In genomic region chr1:245108909-245109308, GRCh38 we compare ENCODE assay signal across 20 cellular contexts. TPM values are rescaled to one million over a fixed set of nuclear protein-coding genes. Genes with fewer than 3 reads are reported as not detected.
"Had no signal": no experiment of that assay in that cellular context is flagged by ENCODE, and none has a peak within 500 bp of the region (broad histone marks: within the 10 kb centered on the region; RNA-seq: fewer than 3 reads in every experiment).

No MANE protein-coding gene starts in this region.

- H3K4me1 ChIP-seq: ascending aorta, breast epithelium, esophagus muscularis mucosa, left lung, pancreas had no signal

- H3K4me1 Mint-ChIP-seq: activated CD8-positive, alpha-beta memory T cell treated with anti-CD3 and anti-CD28 coated beads, Interleukin-2, amount 10 ng/mL, durations not matched to agents 7 days and 5 days; activated naive CD4-positive, alpha-beta T cell treated with anti-CD3 and anti-CD28 coated beads, Interleukin-2, amount 10 ng/mL, durations not matched to agents 7 days and 5 days; stimulated activated naive B cell treated with anti-CD40 and anti-IgM and Interleukin-4, amounts not matched to agents 10 μg/mL and 1 μg/mL and 100 μg/mL, for 72 hours had no signal

- ATAC-seq: activated CD8-positive, alpha-beta memory T cell treated with anti-CD3 and anti-CD28 coated beads, Interleukin-2, amount 10 ng/mL, durations not matched to agents 7 days and 5 days; left lung; pancreas; stimulated activated naive B cell treated with anti-CD40 and anti-IgM and Interleukin-4, amounts not matched to agents 10 μg/mL and 1 μg/mL and 100 μg/mL, for 72 hours had no signal

- H3K27ac Mint-ChIP-seq: activated CD4-positive, alpha-beta memory T cell treated with anti-CD3 and anti-CD28 coated beads for 36 hours; activated CD8-positive, alpha-beta memory T cell treated with anti-CD3 and anti-CD28 coated beads, Interleukin-2, amount 10 ng/mL, durations not matched to agents 7 days and 5 days; activated naive CD4-positive, alpha-beta T cell treated with anti-CD3 and anti-CD28 coated beads, Interleukin-2, amount 10 ng/mL, durations not matched to agents 7 days and 5 days had no signal

- H3K27me3 ChIP-seq: ascending aorta, breast epithelium, esophagus muscularis mucosa, left lung, pancreas, transverse colon had no signal

- H3K27me3 Mint-ChIP-seq: activated CD4-positive, alpha-beta memory T cell treated with anti-CD3 and anti-CD28 coated beads for 36 hours; activated CD8-positive, alpha-beta memory T cell treated with anti-CD3 and anti-CD28 coated beads, Interleukin-2, amount 10 ng/mL, durations not matched to agents 7 days and 5 days; naive B cell; stimulated activated naive B cell treated with anti-CD40 and anti-IgM and Interleukin-4, amounts not matched to agents 10 μg/mL and 1 μg/mL and 100 μg/mL, for 72 hours had no signal

- DNase-seq: activated CD4-positive, alpha-beta memory T cell treated with anti-CD3 and anti-CD28 coated beads for 36 hours; activated CD8-positive, alpha-beta memory T cell treated with anti-CD3 and anti-CD28 coated beads, Interleukin-2, amount 10 ng/mL, durations not matched to agents 7 days and 5 days; activated naive CD4-positive, alpha-beta T cell treated with anti-CD3 and anti-CD28 coated beads, Interleukin-2, amount 10 ng/mL, durations not matched to agents 7 days and 5 days; activated T-cell treated with anti-CD3 and anti-CD28 coated beads, Interleukin-2, amount 50 U/mL, for 1 hour; hippocampal formation; kidney; left lung; mammary epithelial cell; naive B cell; pancreas; retina; stimulated activated CD4-positive, alpha-beta T cell treated with anti-CD3 and anti-CD28 coated beads, Interleukin-2, amount 100 ng/mL, for 48 hours; stimulated activated naive B cell treated with anti-CD40 and anti-IgM and Interleukin-4, amounts not matched to agents 10 μg/mL and 1 μg/mL and 100 μg/mL, for 72 hours; T-helper 1 cell; T1000; transverse colon; WERI-Rb-1 had no signal

- H3K36me3 Mint-ChIP-seq: activated CD4-positive, alpha-beta memory T cell treated with anti-CD3 and anti-CD28 coated beads for 36 hours; activated CD8-positive, alpha-beta memory T cell treated with anti-CD3 and anti-CD28 coated beads, Interleukin-2, amount 10 ng/mL, durations not matched to agents 7 days and 5 days; activated naive CD4-positive, alpha-beta T cell treated with anti-CD3 and anti-CD28 coated beads, Interleukin-2, amount 10 ng/mL, durations not matched to agents 7 days and 5 days had no signal

- FAIRE-seq: kidney, pancreas had no signal

- H3K9me3 ChIP-seq: ascending aorta, breast epithelium, esophagus muscularis mucosa, left lung, pancreas, transverse colon had no signal

- H3K27ac ChIP-seq: ascending aorta, breast epithelium, esophagus muscularis mucosa, left lung, pancreas, transverse colon, WERI-Rb-1 had no signal

- H3K36me3 ChIP-seq: ascending aorta, breast epithelium, esophagus muscularis mucosa, left lung, pancreas, transverse colon, WERI-Rb-1 had no signal

- H3K9me3 Mint-ChIP-seq: activated CD4-positive, alpha-beta memory T cell treated with anti-CD3 and anti-CD28 coated beads for 36 hours; activated naive CD4-positive, alpha-beta T cell treated with anti-CD3 and anti-CD28 coated beads, Interleukin-2, amount 10 ng/mL, durations not matched to agents 7 days and 5 days; stimulated activated naive B cell treated with anti-CD40 and anti-IgM and Interleukin-4, amounts not matched to agents 10 μg/mL and 1 μg/mL and 100 μg/mL, for 72 hours had no signal

- H3K4me3 ChIP-seq: ascending aorta, breast epithelium, esophagus muscularis mucosa, left lung, pancreas, transverse colon had no signal

- H3K4me3 Mint-ChIP-seq: activated CD4-positive, alpha-beta memory T cell treated with anti-CD3 and anti-CD28 coated beads for 36 hours; activated CD8-positive, alpha-beta memory T cell treated with anti-CD3 and anti-CD28 coated beads, Interleukin-2, amount 10 ng/mL, durations not matched to agents 7 days and 5 days; activated naive CD4-positive, alpha-beta T cell treated with anti-CD3 and anti-CD28 coated beads, Interleukin-2, amount 10 ng/mL, durations not matched to agents 7 days and 5 days; naive B cell; stimulated activated naive B cell treated with anti-CD40 and anti-IgM and Interleukin-4, amounts not matched to agents 10 μg/mL and 1 μg/mL and 100 μg/mL, for 72 hours had no signal

RNA-seq across cellular contexts. Expression of gene KIF26B, which starts 45.9 kb away (rescaled TPM):
- total RNA-seq: activated CD4-positive, alpha-beta memory T cell treated with anti-CD3 and anti-CD28 coated beads for 36 hours; ascending aorta had no signal
